Comparison of ENCODE assay signal across 16 cellular contexts in genomic region chr4:12050357-12050756, GRCh38.
DNase-seq lines count a peak whose midpoint lies in the region; ATAC-seq and TF ChIP-seq lines count a peak whose summit lies in the region.
"Had no signal": no experiment of that assay in that cellular context is flagged by ENCODE, and none has a peak within 500 bp of the region (broad histone marks: within the 10 kb centered on the region; RNA-seq: fewer than 3 reads in every experiment).

No MANE protein-coding gene starts in this region.

- H2BK12ac ChIP-seq in H9 (ENCODE audit: insufficient read length, low read depth, low read length), result no peak overlapping the region

- H4K20me1 ChIP-seq in H9 (ENCODE audit: control insufficient read depth, insufficient read depth, insufficient read length) (no peaks in the 10 kb centered on the region), neural progenitor cell (ENCODE audit: low read depth) (no peaks in the 10 kb centered on the region)

- H3K9ac ChIP-seq in H9 (ENCODE audit: extremely low read depth, insufficient read length, low read length) (no peak overlapping the region), neural progenitor cell (no peak overlapping the region)
- H3K9ac ChIP-seq: GM23248 had no signal

- H2BK15ac ChIP-seq in H9 (ENCODE audit: low read depth, low read length), result no peak overlapping the region

- H2AK5ac ChIP-seq in H9 (ENCODE audit: insufficient read length, low read length), result no peak overlapping the region

- H2BK120ac ChIP-seq in H9 (ENCODE audit: low read depth, low read length, poor library complexity, severe bottlenecking), result no peak overlapping the region

- no peak overlapping the region for H4K91ac ChIP-seq in H9 (ENCODE audit: insufficient read length, low read depth, low read length)

- POLR2A ChIA-PET in WTC11 (lab: Charles Lee), result no interaction called here
- POLR2A ChIA-PET in activated CD4-positive, alpha-beta T cell treated with anti-CD3 and anti-CD28 coated beads, Interleukin-2, amount 10 ng/mL, durations not matched to agents 7 days and 5 days (lab: Charles Lee), result no interaction called here

- H2BK5ac ChIP-seq in H9 (ENCODE audit: insufficient read length, low read length), result no peak overlapping the region

- H3K36me3 Mint-ChIP-seq in H9 (ENCODE audit: insufficient read depth in 1 of 3, low read depth in 3 of 3) (peaks cover 6 to 21% (median 20%) of the 10 kb centered on the region in 3 experiments), WTC11 (peaks cover 39% of the 10 kb centered on the region), neural progenitor cell (no peaks in the 10 kb centered on the region)
- no peaks in the 10 kb centered on the region for H3K36me3 Mint-ChIP-seq in activated CD4-positive, alpha-beta T cell treated with anti-CD3 and anti-CD28 coated beads, Interleukin-2, amount 10 ng/mL, durations not matched to agents 7 days and 5 days (ENCODE audit: low read depth)

- no peak overlapping the region for H4K5ac ChIP-seq in H9 (ENCODE audit: insufficient read length, low read depth, low read length)

- ATAC-seq in WTC11 (peak; percentile 98), heart left ventricle (no peak)
- ATAC-seq: HepG2 had no signal

- CTCF ChIA-PET in WTC11 (lab: Charles Lee), result interaction anchor here (2.2 kb wide), 1 partner anchor 8 kb away, joined by 7 read pairs; no protein-coding TSS in a partner anchor
- CTCF ChIA-PET in activated CD4-positive, alpha-beta T cell treated with anti-CD3 and anti-CD28 coated beads, Interleukin-2, amount 10 ng/mL, durations not matched to agents 7 days and 5 days (lab: Charles Lee), result no interaction called here

- no peaks in the 10 kb centered on the region for H3F3A ChIP-seq in neural progenitor cell (ENCODE audit: low read depth)

- no peak overlapping the region for H3K56ac ChIP-seq in H9 (ENCODE audit: insufficient read length, low read depth, low read length)

- H3K79me1 ChIP-seq in H9 (ENCODE audit: insufficient read depth, low read depth, low read length, poor library complexity, severe bottlenecking), result no peaks in the 10 kb centered on the region

- H3K4me3 ChIP-seq in neural progenitor cell, result no peak overlapping the region
- no peak overlapping the region for H3K4me3 ChIP-seq in heart left ventricle
- H3K4me3 ChIP-seq: GM23248 had no signal

- H3K4me1 ChIP-seq in H9 (ENCODE audit: insufficient read depth, low read length) (peaks cover 10% of the 10 kb centered on the region; the same call in 1 of the 2 replicates), neural progenitor cell (no peaks in the 10 kb centered on the region), heart left ventricle (no peaks in the 10 kb centered on the region)

- no peak overlapping the region for H3K4ac ChIP-seq in H9 (ENCODE audit: low read depth, low read length)

- no peak overlapping the region for H4K8ac ChIP-seq in H9 (replicated peaks; ENCODE audit: insufficient read length, low read depth, low read length)

- no peak for TF ChIP-seq POLR2A in heart left ventricle (IDR thresholded peaks at IDR 0.05)

- no peaks in the 10 kb centered on the region for H3K36me3 ChIP-seq in neural progenitor cell
- H3K36me3 ChIP-seq in heart left ventricle, result no peaks in the 10 kb centered on the region

- no peaks in the 10 kb centered on the region for H3K27me3 ChIP-seq in H9 (ENCODE audit: insufficient read depth, low read length)
- no peaks in the 10 kb centered on the region for H3K27me3 ChIP-seq in neural progenitor cell
- no peaks in the 10 kb centered on the region for H3K27me3 ChIP-seq in heart left ventricle

- H3K27me3 Mint-ChIP-seq in H9 (ENCODE audit: low read depth) (no peaks in the 10 kb centered on the region), WTC11 (ENCODE audit: low read depth) (peaks cover 5% of the 10 kb centered on the region; the same call in 1 of the 2 replicates), neural progenitor cell (ENCODE audit: insufficient read depth, low read depth) (peaks cover 3% of the 10 kb centered on the region)
- no peaks in the 10 kb centered on the region for H3K27me3 Mint-ChIP-seq in activated CD4-positive, alpha-beta T cell treated with anti-CD3 and anti-CD28 coated beads, Interleukin-2, amount 10 ng/mL, durations not matched to agents 7 days and 5 days
- H3K27me3 Mint-ChIP-seq: B cell; CD4-positive, alpha-beta T cell had no signal

- H3K9me3 Mint-ChIP-seq in H9 (peaks cover 7 to 18% of the 10 kb centered on the region in 2 experiments), WTC11 (peaks cover 67% of the 10 kb centered on the region), neural progenitor cell (no peaks in the 10 kb centered on the region)
- H3K9me3 Mint-ChIP-seq in activated CD4-positive, alpha-beta T cell treated with anti-CD3 and anti-CD28 coated beads, Interleukin-2, amount 10 ng/mL, durations not matched to agents 7 days and 5 days, result peaks cover 2% of the 10 kb centered on the region

- H3K4me2 ChIP-seq in H9 (ENCODE audit: insufficient read depth, insufficient read length, low read length) (peak overlapping the region; percentile 34), neural progenitor cell (no peak overlapping the region)

- peak; percentile 81 for DNase-seq in H9
- DNase-seq in WTC11 (ENCODE audit: low spot score), result peak; percentile 23
- DNase-seq in iPS DF 4.7 (ENCODE audit: extremely low read depth, low spot score), result peak; percentile 90
- DNase-seq in neural progenitor cell (ENCODE audit: low spot score), result peak; percentile 3
- DNase-seq in heart left ventricle, result no peak
- DNase-seq in activated CD4-positive, alpha-beta T cell treated with anti-CD3 and anti-CD28 coated beads, Interleukin-2, amount 10 ng/mL, durations not matched to agents 7 days and 5 days, result no peak
- DNase-seq in putamen (ENCODE audit: low spot score), result no peak
- DNase-seq: C1 segment of cervical spinal cord; Calu3; CD4-positive, alpha-beta T cell; DMS79; GM23248; HCEC 1CT; HFFc6 had no signal

- H3K18ac ChIP-seq in H9 (ENCODE audit: insufficient read length, low read depth, low read length), result no peak overlapping the region

- H3K9me3 ChIP-seq in H9 (ENCODE audit: control insufficient read depth, low read depth, low read length), result no peaks in the 10 kb centered on the region
- H3K9me3 ChIP-seq in neural progenitor cell (ENCODE audit: low read depth), result no peaks in the 10 kb centered on the region
- H3K9me3 ChIP-seq in heart left ventricle, result no peaks in the 10 kb centered on the region

- no peak overlapping the region for H3T11ph ChIP-seq in H9 (ENCODE audit: low read length)

- H3K27ac Mint-ChIP-seq in H9, result peak overlapping the region; percentile 35 to 79 (median 62); a peak in 5 of 7 replicates
- H3K27ac Mint-ChIP-seq in WTC11, result peak overlapping the region; percentile 85
- no peak overlapping the region for H3K27ac Mint-ChIP-seq in neural progenitor cell
- H3K27ac Mint-ChIP-seq in activated CD4-positive, alpha-beta T cell treated with anti-CD3 and anti-CD28 coated beads, Interleukin-2, amount 10 ng/mL, durations not matched to agents 7 days and 5 days, result no peak overlapping the region
- H3K27ac Mint-ChIP-seq: B cell; CD4-positive, alpha-beta T cell; HFFc6 had no signal

- H3K4me1 Mint-ChIP-seq in H9 (peaks cover 25 to 40% of the 10 kb centered on the region in 2 experiments), WTC11 (peaks cover 29% of the 10 kb centered on the region), neural progenitor cell (no peaks in the 10 kb centered on the region)
- H3K4me1 Mint-ChIP-seq in activated CD4-positive, alpha-beta T cell treated with anti-CD3 and anti-CD28 coated beads, Interleukin-2, amount 10 ng/mL, durations not matched to agents 7 days and 5 days, result no peaks in the 10 kb centered on the region
- H3K4me1 Mint-ChIP-seq: B cell had no signal

- no peak overlapping the region for H3K4me3 Mint-ChIP-seq in H9
- H3K4me3 Mint-ChIP-seq in WTC11, result no peak overlapping the region
- no peak overlapping the region for H3K4me3 Mint-ChIP-seq in neural progenitor cell
- H3K4me3 Mint-ChIP-seq in activated CD4-positive, alpha-beta T cell treated with anti-CD3 and anti-CD28 coated beads, Interleukin-2, amount 10 ng/mL, durations not matched to agents 7 days and 5 days, result no peak overlapping the region
- H3K4me3 Mint-ChIP-seq: B cell; CD4-positive, alpha-beta T cell; HFFc6 had no signal

- H3K27ac ChIP-seq in H9 (ENCODE audit: insufficient read length, low read depth, low read length) (peak overlapping the region; percentile 76), neural progenitor cell (no peak overlapping the region), heart left ventricle (no peak overlapping the region)
- H3K27ac ChIP-seq: GM23248 had no signal

- H3K14ac ChIP-seq in H9 (ENCODE audit: insufficient read depth, low read length), result no peak overlapping the region

- no peaks in the 10 kb centered on the region for H3K23me2 ChIP-seq in H9 (ENCODE audit: insufficient read length, low read depth, low read length, poor library complexity, severe bottlenecking)

- no peak overlapping the region for H2AFZ ChIP-seq in H9 (ENCODE audit: low read length)
- no peak overlapping the region for H2AFZ ChIP-seq in neural progenitor cell (replicated peaks)
- H2AFZ ChIP-seq: GM23248 had no signal

- H2BK20ac ChIP-seq in H9 (ENCODE audit: low read depth, low read length, poor library complexity, severe bottlenecking), result peak overlapping the region; percentile 93

- no peak for TF ChIP-seq CTCF in H9 (conservative IDR thresholded peaks at IDR 0.05)
- no peak for TF ChIP-seq CTCF in WTC11 (IDR thresholded peaks at IDR 0.05)
- no peak for TF ChIP-seq CTCF in neural progenitor cell (IDR thresholded peaks at IDR 0.05)
- TF ChIP-seq CTCF in heart left ventricle (IDR thresholded peaks at IDR 0.05), result no peak

- intact Hi-C loops in heart left ventricle (cut with DNase I), result no loop called here

- H3K79me2 ChIP-seq in H9 (ENCODE audit: insufficient read depth, low read length), result no peaks in the 10 kb centered on the region
- no peaks in the 10 kb centered on the region for H3K79me2 ChIP-seq in neural progenitor cell (ENCODE audit: low read depth)

- no peak overlapping the region for H3K23ac ChIP-seq in H9 (ENCODE audit: insufficient read length, low read depth, low read length)

TF ChIP-seq in WTC11, 78 proteins besides CTCF, POLR2A, EP300 and RAD21:
- TF ChIP-seq ZNF121 (CRISPR knock-in tag; IDR thresholded peaks at IDR 0.05), result peak; percentile 99
- TF ChIP-seq GTF2I (CRISPR knock-in tag; conservative IDR thresholded peaks at IDR 0.05), result 0 out of 2 replicates have a peak, but pooled peaks have one; percentile 19
- no peak for TF ChIP-seq GRHL2 (CRISPR knock-in tag; IDR thresholded peaks at IDR 0.05; ENCODE audit: insufficient replicate concordance, severe bottlenecking)

Comparison
In these comparisons a context has a peak if more than half of its experiments do, and no peak if none do; other contexts are left out.
1. DNase-seq: peak in H9 (single experiment), WTC11 (single experiment), iPS DF 4.7 (single experiment) and neural progenitor cell (single experiment); none in heart left ventricle (0 of 5), activated CD4-positive, alpha-beta T cell treated with anti-CD3 and anti-CD28 coated beads, Interleukin-2, amount 10 ng/mL, durations not matched to agents 7 days and 5 days (single experiment) and putamen (single experiment).
2. H3K27ac Mint-ChIP-seq: peak in H9 (3 of 3) and WTC11 (single experiment); none in neural progenitor cell (single experiment) and activated CD4-positive, alpha-beta T cell treated with anti-CD3 and anti-CD28 coated beads, Interleukin-2, amount 10 ng/mL, durations not matched to agents 7 days and 5 days (single experiment).